ENCODE assay signal across 8 cellular contexts in the genomic region with DNA sequence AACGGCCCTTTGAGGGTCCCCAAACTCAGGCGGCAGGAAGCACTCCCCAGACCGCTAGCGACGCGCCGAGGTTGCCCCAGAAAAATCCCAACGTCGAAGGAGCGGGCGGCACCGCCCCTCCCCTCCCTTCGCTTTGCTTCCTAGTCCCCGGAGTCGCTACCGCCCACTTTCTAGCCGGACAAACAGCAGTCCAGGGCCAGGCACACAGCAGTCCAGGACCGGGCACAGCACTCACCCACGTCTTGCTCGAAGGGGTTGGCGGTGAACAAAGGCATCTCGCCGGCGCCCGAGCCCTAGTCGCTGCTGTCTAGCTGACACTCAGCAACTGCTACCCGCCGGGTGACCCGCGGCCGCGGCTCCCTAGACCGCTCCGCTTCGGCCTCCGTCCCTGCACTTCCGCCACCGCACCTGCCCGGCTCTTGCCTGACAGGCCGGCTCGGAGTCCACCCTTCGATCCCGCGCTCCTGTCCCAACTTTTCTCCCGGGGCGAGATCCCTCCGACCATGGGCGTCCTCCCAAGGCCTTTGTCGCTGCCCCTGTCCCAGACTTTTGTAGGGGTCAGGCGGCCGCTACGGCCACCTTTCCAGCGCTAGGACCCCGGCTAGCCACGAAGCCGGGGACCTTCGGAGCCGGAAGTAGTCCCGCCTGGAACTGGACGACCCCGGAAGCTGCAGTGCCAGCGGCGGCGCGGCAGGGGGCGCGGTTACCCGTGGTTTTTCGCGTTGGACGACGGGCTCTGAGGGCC. TPM values are rescaled to one million over a fixed set of nuclear protein-coding genes. Genes with fewer than 3 reads are reported as not detected.
DNase-seq lines count a peak whose midpoint lies in the region; ATAC-seq and TF ChIP-seq lines count a peak whose summit lies in the region.

A gene (minus strand): TSS at position 396 of the 745 bp plus-strand sequence. CDS start 121 bp downstream, at position 275.

- BruUV-seq in PC-3 (replicated peaks; lab: Mats Ljungman, UMichigan): TSS peak; percentile 92

- no peaks in the 10 kb centered on the region for H3K36me3 Mint-ChIP-seq in IgD-negative memory B cell

- H3K27ac ChIP-seq in PC-3 (ENCODE audit: low read length) (peak within 1 kb of the TSS; percentile 86), epithelial cell of prostate (peak within 1 kb of the TSS; percentile 93)

- peak within 1 kb of the TSS; percentile 94 for H3K9ac ChIP-seq in PC-3 (ENCODE audit: low read length)

- intact Hi-C loops in PC-3 (cut with micrococcal nuclease): loop anchor here (1.0 to 5.0 kb wide), 6 partner anchors 138 to 1342 kb away; a partner anchor contains a TSS

- H2AFZ ChIP-seq in PC-3 (ENCODE audit: low read length): peak within 1 kb of the TSS; percentile 94

- H3K4me3 ChIP-seq in PC-3 (ENCODE audit: low read length): peak within 1 kb of the TSS; percentile 94

- H3K4me2 ChIP-seq in PC-3 (ENCODE audit: low read length): peak within 1 kb of the TSS; percentile 90

- H3K4me1 Mint-ChIP-seq in IgD-negative memory B cell: peaks cover 21 to 36% (median 26%) of the 10 kb centered on the region in 3 donors

- ATAC-seq in GM21529 (IDR thresholded peaks at IDR 0.05; ENCODE audit: unreplicated experiment): peak; percentile 77
- peak; percentile 75 for ATAC-seq in PC-3

- peak within 1 kb of the TSS; percentile 98 to 100 (median 99) for H3K27ac Mint-ChIP-seq in IgD-negative memory B cell

- H3K4me3 Mint-ChIP-seq in IgD-negative memory B cell: peak within 1 kb of the TSS; percentile 97 to 99 (median 98)

- CTCF ChIA-PET in PC-3 (lab: Charles Lee): interaction anchor here (0.6 to 1.6 kb wide), 4 partner anchors 22 to 471 kb away, joined by 3 to 12 read pairs (median 6); no protein-coding TSS in a partner anchor

- peaks cover 45% of the 10 kb centered on the region for H3K79me2 ChIP-seq in PC-3 (ENCODE audit: low read length)

- no peaks in the 10 kb centered on the region for H3K27me3 ChIP-seq in PC-3 (ENCODE audit: low read length)

- DNase-seq in DMS53 treated with DMSO at 0.1 percent for 48 hours (lab: John Stamatoyannopoulos, UW; ENCODE audit: unreplicated experiment): peak; percentile 47
- peak; percentile 94 for DNase-seq in PC-3
- peak; percentile 95 for DNase-seq in activated T-cell treated with anti-CD3 and anti-CD28 coated beads for 48 hours (ENCODE audit: low read depth)
- peak; percentile 44 for DNase-seq in epithelial cell of prostate (ENCODE audit: low read depth, low spot score)
- peak; percentile 94 for DNase-seq in mucosa of gallbladder (ENCODE audit: low spot score)
- peak; percentile 83 to 86 for DNase-seq in stimulated activated CD8-positive, alpha-beta memory T cell treated with anti-CD3 and anti-CD28 coated beads, Interleukin-4, amount 100 ng/mL, for 4 hours (ENCODE audit: low read depth in 2 of 2, low spot score in 1 of 2)

- no peaks in the 10 kb centered on the region for H3K36me3 ChIP-seq in PC-3 (ENCODE audit: low read depth, low read length)

- POLR2A ChIA-PET in PC-3 (lab: Charles Lee; ENCODE audit: unreplicated experiment): interaction anchor here (0.6 kb wide), 2 partner anchors 460 to 471 kb away, joined by 5 to 9 read pairs; no protein-coding TSS in a partner anchor

- peak; percentile 90 for TF ChIP-seq CTCF in PC-3 (conservative IDR thresholded peaks at IDR 0.05; ENCODE audit: low read depth, low read length)

- H3F3A ChIP-seq in PC-3 (ENCODE audit: low read length, unreplicated experiment): no peaks in the 10 kb centered on the region

- no peaks in the 10 kb centered on the region for H3K27me3 Mint-ChIP-seq in IgD-negative memory B cell

- H3K4me1 ChIP-seq in PC-3 (ENCODE audit: insufficient read depth, low read length): peaks cover 21% of the 10 kb centered on the region

- H3K9me3 Mint-ChIP-seq in IgD-negative memory B cell: peaks cover 0 to 3% (median 0%) of the 10 kb centered on the region in 3 donors

- no peaks in the 10 kb centered on the region for H4K20me1 ChIP-seq in PC-3 (ENCODE audit: low read length)

- H3K9me3 ChIP-seq in PC-3 (ENCODE audit: low read length): no peaks in the 10 kb centered on the region

- H3K9me2 ChIP-seq in PC-3 (replicated peaks; ENCODE audit: low read length): no peaks in the 10 kb centered on the region

RNA-seq across cellular contexts. Expression of the gene that starts here (rescaled TPM):
- polyA plus RNA-seq in IgD-negative memory B cell: 5.3 TPM
- total RNA-seq in PC-3 (2014; rRNA removed): 18.0 and 21.0 TPM in 2 replicates
- 31.6 TPM for total RNA-seq in mucosa of gallbladder

Comparison
In these comparisons a context has a peak if more than half of its experiments do, and no peak if none do; other contexts are left out.
1. Peak in every context shown above with its lines: DNase-seq, ATAC-seq, H3K4me3 ChIP-seq and H3K27ac ChIP-seq.
2. DNase-seq: peak in every context shown above with its lines; median percentile 95 in activated T-cell treated with anti-CD3 and anti-CD28 coated beads for 48 hours; 94 in PC-3; 94 in mucosa of gallbladder; 84 in stimulated activated CD8-positive, alpha-beta memory T cell treated with anti-CD3 and anti-CD28 coated beads, Interleukin-4, amount 100 ng/mL, for 4 hours; 47 in DMS53 treated with DMSO at 0.1 percent for 48 hours; 44 in epithelial cell of prostate.